Comparison of ENCODE assay signal across 11 cellular contexts in genomic region chr12:47776471-47777143, GRCh38. TPM values are rescaled to one million over a fixed set of nuclear protein-coding genes. Genes with fewer than 3 reads are reported as not detected.
DNase-seq lines count a peak whose midpoint lies in the region; ATAC-seq and TF ChIP-seq lines count a peak whose summit lies in the region.
"Had no signal": no experiment of that assay in that cellular context is flagged by ENCODE, and none has a peak within 500 bp of the region (broad histone marks: within the 10 kb centered on the region; RNA-seq: fewer than 3 reads in every experiment).

No MANE protein-coding gene starts in this region.

- DNase-seq in activated T-cell treated with anti-CD3 and anti-CD28 coated beads, Interleukin-2, amount 50 U/mL, for 24 hours = no peak
- DNase-seq in activated T-cell treated with anti-CD3 and anti-CD28 coated beads for 4 hours = no peak
- DNase-seq in adipocyte (ENCODE audit: low read depth) = peak; percentile 73
- DNase-seq in medulla oblongata (ENCODE audit: extremely low spot score) = peak; percentile 58
- peak; percentile 77 to 83 for DNase-seq in thyroid gland
- DNase-seq in stimulated activated naive CD8-positive, alpha-beta T cell treated with anti-CD3 and anti-CD28 coated beads, Interleukin-15, Interleukin-2, amounts not matched to agents 100 U/mL and 50 U/mL, for 24 hours = no peak
- DNase-seq in WTC11 (ENCODE audit: low spot score) = no peak
- DNase-seq: activated CD4-positive, alpha-beta T cell treated with anti-CD3 and anti-CD28 coated beads, Interleukin-2, amount 10 ng/mL, durations not matched to agents 7 days and 5 days; NCI-H2081 treated with DMSO at 0.1 percent for 48 hours; stimulated activated CD8-positive, alpha-beta memory T cell treated with anti-CD3 and anti-CD28 coated beads, Interleukin-4, amount 100 ng/mL, for 48 hours had no signal

- H3K9me3 ChIP-seq in adipocyte (ENCODE audit: control insufficient read depth, low read length) = no peaks in the 10 kb centered on the region
- no peaks in the 10 kb centered on the region for H3K9me3 ChIP-seq in thyroid gland

- H3K36me3 ChIP-seq in adipocyte (ENCODE audit: control insufficient read depth, insufficient read depth, low read length, severe bottlenecking) (peaks cover 1% of the 10 kb centered on the region), thyroid gland (no peaks in the 10 kb centered on the region)

- peaks cover 7% of the 10 kb centered on the region for H3K36me3 Mint-ChIP-seq in activated T-cell treated with anti-CD3 and anti-CD28 coated beads, Interleukin-2, amount 50 U/mL, for 24 hours (ENCODE audit: low read depth)
- H3K36me3 Mint-ChIP-seq in WTC11 = no peaks in the 10 kb centered on the region

- intact Hi-C loops in thyroid gland (cut with DNase I) = loop anchor here (5.0 kb wide), 1 partner anchor 34 kb away; no protein-coding TSS in a partner anchor

- no peak for ATAC-seq in GM21717 (IDR thresholded peaks at IDR 0.05; ENCODE audit: unreplicated experiment)
- ATAC-seq in stimulated activated naive CD8-positive, alpha-beta T cell treated with anti-CD3 and anti-CD28 coated beads, Interleukin-15, Interleukin-2, amounts not matched to agents 100 U/mL and 50 U/mL, for 24 hours = no peak
- ATAC-seq in WTC11 = no peak

- H3K4me3 ChIP-seq in adipocyte (ENCODE audit: low read length) (no peak overlapping the region), thyroid gland (replicated peaks in 1 of 3) (no peak overlapping the region)

- H3K27ac ChIP-seq in thyroid gland = peak overlapping the region; percentile 91 to 97 (median 94)

- TF ChIP-seq CTCF in thyroid gland (IDR thresholded peaks at IDR 0.05) (no peak), WTC11 (IDR thresholded peaks at IDR 0.05) (no peak)

- WGBS in thyroid gland, 2 donors = 50% methylated on average over 2 to 5 of the region's 5 CpGs

- CTCF ChIA-PET in WTC11 (lab: Charles Lee) = interaction anchor here (0.7 to 19.3 kb wide), 7 partner anchors 9 to 62 kb away, joined by 4 to 735 read pairs (median 58); partner anchors contain the start of gene RAPGEF3

- H3K4me3 Mint-ChIP-seq in activated T-cell treated with anti-CD3 and anti-CD28 coated beads, Interleukin-2, amount 50 U/mL, for 24 hours = no peak overlapping the region
- H3K4me3 Mint-ChIP-seq in WTC11 = no peak overlapping the region
- H3K4me3 Mint-ChIP-seq: activated CD4-positive, alpha-beta T cell treated with anti-CD3 and anti-CD28 coated beads, Interleukin-2, amount 10 ng/mL, durations not matched to agents 7 days and 5 days had no signal

- H3K27me3 ChIP-seq in adipocyte (replicated peaks; ENCODE audit: control insufficient read depth, insufficient read depth, low read length) (no peaks in the 10 kb centered on the region), thyroid gland (no peaks in the 10 kb centered on the region)

- no peaks in the 10 kb centered on the region for H3K27me3 Mint-ChIP-seq in activated T-cell treated with anti-CD3 and anti-CD28 coated beads, Interleukin-2, amount 50 U/mL, for 24 hours
- peaks cover 27% of the 10 kb centered on the region for H3K27me3 Mint-ChIP-seq in WTC11 (ENCODE audit: low read depth)

- H3K9ac ChIP-seq in adipocyte (ENCODE audit: low read length) = peak overlapping the region; percentile 76

- no peaks in the 10 kb centered on the region for H3K9me3 Mint-ChIP-seq in activated T-cell treated with anti-CD3 and anti-CD28 coated beads, Interleukin-2, amount 50 U/mL, for 24 hours
- no peaks in the 10 kb centered on the region for H3K9me3 Mint-ChIP-seq in WTC11
- H3K9me3 Mint-ChIP-seq: activated CD4-positive, alpha-beta T cell treated with anti-CD3 and anti-CD28 coated beads, Interleukin-2, amount 10 ng/mL, durations not matched to agents 7 days and 5 days had no signal

- H3K4me1 Mint-ChIP-seq in activated T-cell treated with anti-CD3 and anti-CD28 coated beads, Interleukin-2, amount 50 U/mL, for 24 hours (ENCODE audit: low read depth) = peaks cover 51% of the 10 kb centered on the region
- peaks cover 47% of the 10 kb centered on the region for H3K4me1 Mint-ChIP-seq in WTC11

- H3K4me1 ChIP-seq in adipocyte (ENCODE audit: control insufficient read depth, insufficient read depth, low read length) = peaks cover 48% of the 10 kb centered on the region
- H3K4me1 ChIP-seq in thyroid gland = peaks cover 61 to 66% of the 10 kb centered on the region in 2 donors

- TF ChIP-seq POLR2A in thyroid gland (IDR thresholded peaks at IDR 0.05) = peak in 1 of 2 donors; percentile 75

- POLR2A ChIA-PET in WTC11 (lab: Charles Lee) = interaction anchor here (1.2 to 4.3 kb wide), 2 partner anchors 9 to 33 kb away, joined by 4 to 17 read pairs; no protein-coding TSS in a partner anchor

- peak overlapping the region; percentile 67 for H3K27ac Mint-ChIP-seq in activated T-cell treated with anti-CD3 and anti-CD28 coated beads, Interleukin-2, amount 50 U/mL, for 24 hours
- H3K27ac Mint-ChIP-seq in WTC11 = no peak overlapping the region
- H3K27ac Mint-ChIP-seq: activated CD4-positive, alpha-beta T cell treated with anti-CD3 and anti-CD28 coated beads, Interleukin-2, amount 10 ng/mL, durations not matched to agents 7 days and 5 days had no signal

TF ChIP-seq in WTC11, 78 proteins besides CTCF, POLR2A, EP300 and RAD21:
- TF ChIP-seq ESRRA (CRISPR knock-in tag; IDR thresholded peaks at IDR 0.05; ENCODE audit: borderline replicate concordance) (no peak), JUN (CRISPR knock-in tag; IDR thresholded peaks at IDR 0.05) (no peak), RELA (CRISPR knock-in tag; IDR thresholded peaks at IDR 0.05; ENCODE audit: borderline replicate concordance) (no peak), NR2C2 (CRISPR knock-in tag; IDR thresholded peaks at IDR 0.05) (no peak)

RNA-seq across cellular contexts. Expression of gene SLC48A1, which starts 3.6 kb away (rescaled TPM):
- total RNA-seq in thyroid gland (100 to 1,000 TPM in 3 of 4 donors, 10 to 100 TPM in 1; 59.3 to 276 (median 187) TPM), WTC11 (2021) (13.5 to 16.8 TPM (median 13.8 TPM) in 3 replicates)

RNA-seq across cellular contexts. Expression of gene RAPGEF3, which starts 17.9 kb away (rescaled TPM):
- 100 to 1,000 TPM in 2 of 4 donors, 10 to 100 TPM in 2; 87.3 to 178 (median 125) TPM for total RNA-seq in thyroid gland
- 9.0 to 13.3 TPM (median 9.7 TPM) in 3 replicates for total RNA-seq in WTC11 (2021)

RNA-seq across cellular contexts. Expression of gene HDAC7, which starts 43.1 kb away (rescaled TPM):
- total RNA-seq in thyroid gland (10 to 100 TPM; 44.5 to 61.9 (median 52.6) TPM), WTC11 (2021) (89.9 to 111 TPM (median 94.7 TPM) in 3 replicates)

RNA-seq across cellular contexts. Expression of gene ENDOU, which starts 51.3 kb away (rescaled TPM):
- 1 to 10 TPM in 3 of 4 donors, under 1 TPM in 1; 0.11 to 1.9 (median 1.2) TPM for total RNA-seq in thyroid gland
- not detected in 3 replicates for total RNA-seq in WTC11 (2021)
- total RNA-seq: activated CD4-positive, alpha-beta T cell treated with anti-CD3 and anti-CD28 coated beads, Interleukin-2, amount 10 ng/mL, durations not matched to agents 7 days and 5 days had no signal

Comparison
In these comparisons a context has a peak if more than half of its experiments do, and no peak if none do; other contexts are left out.
1. DNase-seq: peak in adipocyte (single experiment), medulla oblongata (single experiment) and thyroid gland (2 of 2); none in activated T-cell treated with anti-CD3 and anti-CD28 coated beads, Interleukin-2, amount 50 U/mL, for 24 hours (single experiment), activated T-cell treated with anti-CD3 and anti-CD28 coated beads for 4 hours (single experiment), stimulated activated naive CD8-positive, alpha-beta T cell treated with anti-CD3 and anti-CD28 coated beads, Interleukin-15, Interleukin-2, amounts not matched to agents 100 U/mL and 50 U/mL, for 24 hours (single experiment) and WTC11 (single experiment).